In genomic region chr14:73462078-73462715, GRCh38 we compare ENCODE assay signal across 8 cellular contexts.
DNase-seq lines count a peak whose midpoint lies in the region; ATAC-seq lines count a peak whose summit lies in the region.

No MANE protein-coding gene starts in this region.

- H3K36me3 Mint-ChIP-seq in activated T-cell treated with anti-CD3 and anti-CD28 coated beads, Interleukin-2, amount 50 U/mL, for 24 hours (ENCODE audit: low read depth), result peaks cover 12% of the 10 kb centered on the region

- no peaks in the 10 kb centered on the region for H3K27me3 Mint-ChIP-seq in activated T-cell treated with anti-CD3 and anti-CD28 coated beads, Interleukin-2, amount 50 U/mL, for 24 hours

- H3K9me3 Mint-ChIP-seq in activated T-cell treated with anti-CD3 and anti-CD28 coated beads, Interleukin-2, amount 50 U/mL, for 24 hours, result no peaks in the 10 kb centered on the region

- H3K27ac Mint-ChIP-seq in activated T-cell treated with anti-CD3 and anti-CD28 coated beads, Interleukin-2, amount 50 U/mL, for 24 hours, result no peak overlapping the region

- H3K27ac ChIP-seq in substantia nigra (ENCODE audit: low read depth, low read length, poor library complexity, severe bottlenecking), result peak overlapping the region; percentile 37

- peak; percentile 77 for DNase-seq in COLO668 (lab: John Stamatoyannopoulos, UW; ENCODE audit: unreplicated experiment)
- DNase-seq in NCI-H2029 treated with DMSO at 0.1 percent for 48 hours (lab: John Stamatoyannopoulos, UW), result peak; percentile 55
- peak in 51 of 58 donors; percentile 6 to 82 (median 55) for DNase-seq in anterior cingulate cortex (lab: John Stamatoyannopoulos, UW)
- peak; percentile 69 for DNase-seq in inferior parietal cortex (ENCODE audit: extremely low spot score)
- DNase-seq in substantia nigra (lab: John Stamatoyannopoulos, UW), result peak in 42 of 49 donors; percentile 2 to 80 (median 46)
- no peak for DNase-seq in activated T-cell treated with anti-CD3 and anti-CD28 coated beads, Interleukin-2, amount 50 U/mL, for 24 hours

- H3K4me3 Mint-ChIP-seq in activated T-cell treated with anti-CD3 and anti-CD28 coated beads, Interleukin-2, amount 50 U/mL, for 24 hours, result no peak overlapping the region

- H3K4me1 Mint-ChIP-seq in activated T-cell treated with anti-CD3 and anti-CD28 coated beads, Interleukin-2, amount 50 U/mL, for 24 hours (ENCODE audit: low read depth), result peaks cover 66% of the 10 kb centered on the region

- no peak for ATAC-seq in GM19324 (IDR thresholded peaks at IDR 0.05; ENCODE audit: low FRiP score, unreplicated experiment)
- no peak for ATAC-seq in GM18858 (IDR thresholded peaks at IDR 0.05; ENCODE audit: unreplicated experiment)
